1 cellular context compared by ENCODE assay signal in the genomic region with DNA sequence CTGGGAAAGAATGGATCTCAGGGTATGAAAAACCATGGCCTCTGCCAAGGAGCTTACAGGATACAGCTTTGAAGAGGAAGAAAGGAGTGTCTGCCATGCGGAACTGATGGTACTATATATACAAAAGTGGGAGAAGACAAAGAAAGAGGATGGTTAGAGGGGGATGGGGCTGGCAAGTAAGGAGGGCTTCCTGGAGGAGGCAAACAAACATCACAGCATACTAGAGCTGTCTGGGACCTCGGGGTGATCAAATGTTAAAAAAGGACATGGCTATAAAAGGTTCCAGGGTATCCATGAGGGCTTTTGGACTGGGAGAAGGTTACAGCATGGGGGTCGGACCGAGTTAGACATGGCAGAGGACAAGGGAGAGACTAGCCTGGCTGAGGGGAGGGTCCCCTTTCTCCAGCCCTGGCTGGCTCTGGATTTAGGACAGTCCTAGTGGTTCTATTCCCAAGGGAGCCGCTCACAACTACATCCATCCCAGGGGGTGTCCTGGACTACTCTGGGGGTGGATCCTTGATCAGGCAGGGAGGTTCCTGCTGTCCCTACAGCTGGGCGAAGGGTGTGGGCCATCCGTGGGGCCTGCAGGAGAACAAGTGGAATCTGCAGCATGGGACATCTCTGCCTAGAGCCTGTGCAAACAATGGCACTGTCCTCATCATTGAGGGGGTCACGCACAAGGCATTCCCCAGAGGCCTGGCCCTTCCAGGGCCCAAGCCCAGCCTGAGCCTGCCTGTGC.
TF ChIP-seq lines count a peak whose summit lies in the region.

No MANE protein-coding gene starts in this region.

TF ChIP-seq in HepG2, 621 proteins besides CTCF, POLR2A, EP300 and RAD21:
- TF ChIP-seq ZFP36 (IDR thresholded peaks at IDR 0.05; ENCODE audit: borderline replicate concordance, low read depth, low read length, partially characterized antibody) (peak; percentile 30), NFE2 (CRISPR knock-in tag; IDR thresholded peaks at IDR 0.05) (no peak)
